ENCODE assay signal across 17 cellular contexts in genomic region chr7:147894271-147894670, GRCh38.
DNase-seq lines count a peak whose midpoint lies in the region; ATAC-seq and TF ChIP-seq lines count a peak whose summit lies in the region.
"Had no signal": no experiment of that assay in that cellular context is flagged by ENCODE, and none has a peak within 500 bp of the region (broad histone marks: within the 10 kb centered on the region; RNA-seq: fewer than 3 reads in every experiment).

No MANE protein-coding gene starts in this region.

- intact Hi-C loops in A673 (cut with micrococcal nuclease; ENCODE audit: unreplicated experiment) (no loop called here), testis (cut with DNase I; ENCODE audit: low total_unique reads) (no loop called here)

- H3K4me3 Mint-ChIP-seq in GM23338, result no peak overlapping the region
- H3K4me3 Mint-ChIP-seq in activated T-cell treated with anti-CD3 and anti-CD28 coated beads, Interleukin-2, amount 50 U/mL, for 24 hours, result no peak overlapping the region
- H3K4me3 Mint-ChIP-seq: activated CD4-positive, alpha-beta T cell treated with anti-CD3 and anti-CD28 coated beads, Interleukin-2, amount 10 ng/mL, durations not matched to agents 7 days and 5 days had no signal

- H3K4me3 ChIP-seq in A673 (ENCODE audit: low read depth, low read length, poor library complexity, severe bottlenecking) (no peak overlapping the region), GM23338 (no peak overlapping the region), SK-N-SH (ENCODE audit: low read depth in 2 of 2, low read length in 1 of 2) (no peak overlapping the region), testis (no peak overlapping the region)
- H3K4me3 ChIP-seq: GM23248 had no signal

- TF ChIP-seq CTCF in A673 (conservative IDR thresholded peaks at IDR 0.05; ENCODE audit: low read depth, low read length) (no peak), GM23338 (conservative IDR thresholded peaks at IDR 0.05; ENCODE audit: low read depth in 2 of 2) (no peak), SK-N-SH (IDR thresholded peaks at IDR 0.05) (peak; percentile 36), testis (IDR thresholded peaks at IDR 0.05) (no peak)

- DNase-seq in A673 (ENCODE audit: low spot score) (peak; percentile 3), GM23338 (ENCODE audit: low spot score) (peak; percentile 48), SK-N-SH (peak; percentile 53), kidney tubule cell (ENCODE audit: low spot score) (peak; percentile 59), CD1c-positive myeloid dendritic cell (ENCODE audit: extremely low spot score) (no peak), testis (no peak), NCI-H2081 (lab: John Stamatoyannopoulos, UW) (no peak)
- DNase-seq in activated T-cell treated with anti-CD3 and anti-CD28 coated beads, Interleukin-2, amount 50 U/mL, for 24 hours, result no peak
- DNase-seq: activated CD4-positive, alpha-beta T cell treated with anti-CD3 and anti-CD28 coated beads, Interleukin-2, amount 10 ng/mL, durations not matched to agents 7 days and 5 days; activated gamma-delta T cell; central memory CD4-positive, alpha-beta T cell; GM23248; NCI-H1417 treated with DMSO at 0.1 percent for 48 hours; NCI-H226; retina had no signal

- 21% methylated on average over 4 of the region's 4 CpGs for WGBS in SK-N-SH (ENCODE audit: low lambda C conversion rate)
- 53 to 58% methylated on average over 4 of the region's 4 CpGs for WGBS in testis, 2 donors

- H3K9me2 ChIP-seq in GM23338 (ENCODE audit: insufficient read depth), result no peaks in the 10 kb centered on the region
- no peaks in the 10 kb centered on the region; the same call in 1 of the 2 replicates for H3K9me2 ChIP-seq in SK-N-SH

- no peaks in the 10 kb centered on the region for H3K36me3 Mint-ChIP-seq in GM23338 (ENCODE audit: low read depth)
- H3K36me3 Mint-ChIP-seq in activated T-cell treated with anti-CD3 and anti-CD28 coated beads, Interleukin-2, amount 50 U/mL, for 24 hours (ENCODE audit: low read depth), result no peaks in the 10 kb centered on the region

- H3K79me2 ChIP-seq in GM23338 (replicated peaks; ENCODE audit: insufficient read depth), result no peaks in the 10 kb centered on the region
- no peaks in the 10 kb centered on the region for H3K79me2 ChIP-seq in SK-N-SH (ENCODE audit: insufficient read depth)

- H3K9me3 Mint-ChIP-seq in GM23338, result peaks cover 22% of the 10 kb centered on the region; the same call in 2 of the 3 replicates
- H3K9me3 Mint-ChIP-seq in activated T-cell treated with anti-CD3 and anti-CD28 coated beads, Interleukin-2, amount 50 U/mL, for 24 hours, result no peaks in the 10 kb centered on the region
- H3K9me3 Mint-ChIP-seq: activated CD4-positive, alpha-beta T cell treated with anti-CD3 and anti-CD28 coated beads, Interleukin-2, amount 10 ng/mL, durations not matched to agents 7 days and 5 days had no signal

- BruUV-seq in A673 (replicated peaks; lab: Mats Ljungman, UMichigan), result no TSS peak

- CTCF ChIA-PET in A673 (lab: Charles Lee), result no interaction called here
- CTCF ChIA-PET in SK-N-SH (lab: Yijun Ruan, JAX), result interaction anchor here (0.6 to 1.6 kb wide), 7 partner anchors 9 to 1132 kb away, joined by 3 to 5 read pairs (median 3); no protein-coding TSS in a partner anchor

- H3K27ac ChIP-seq in A673 (ENCODE audit: low read depth, low read length, poor library complexity, severe bottlenecking), result no peak overlapping the region
- H3K27ac ChIP-seq in GM23338 (ENCODE audit: low read depth), result no peak overlapping the region
- H3K27ac ChIP-seq in SK-N-SH (ENCODE audit: low read depth in 2 of 2, low read length in 1 of 2), result peak overlapping the region in 1 of 2 experiments; percentile 43; a peak in 2 of 4 replicates
- no peak overlapping the region for H3K27ac ChIP-seq in testis
- H3K27ac ChIP-seq: GM23248, RWPE1 had no signal

- peak; percentile 93 for ATAC-seq in GM23338
- ATAC-seq: left lobe of liver had no signal

- H3K4me1 ChIP-seq in A673 (ENCODE audit: insufficient read depth, low read length, poor library complexity, severe bottlenecking) (no peaks in the 10 kb centered on the region), GM23338 (ENCODE audit: insufficient read depth) (peaks cover 8% of the 10 kb centered on the region; the same call in 1 of the 2 replicates), SK-N-SH (ENCODE audit: control insufficient read depth in 1 of 2, insufficient read depth in 2 of 2, low read depth in 1 of 2, low read length in 1 of 2) (peaks cover 4 to 7% of the 10 kb centered on the region in 2 experiments; a peak in 3 of 4 replicates), testis (no peaks in the 10 kb centered on the region)

- TF ChIP-seq POLR2A in testis (IDR thresholded peaks at IDR 0.05), result no peak

- no peak overlapping the region for H3K9ac ChIP-seq in SK-N-SH
- H3K9ac ChIP-seq: GM23248 had no signal

- H3K27me3 Mint-ChIP-seq in GM23338 (ENCODE audit: insufficient read depth, low read depth, poor library complexity), result no peaks in the 10 kb centered on the region
- H3K27me3 Mint-ChIP-seq in activated T-cell treated with anti-CD3 and anti-CD28 coated beads, Interleukin-2, amount 50 U/mL, for 24 hours, result no peaks in the 10 kb centered on the region
- H3K27me3 Mint-ChIP-seq: activated CD4-positive, alpha-beta T cell treated with anti-CD3 and anti-CD28 coated beads, Interleukin-2, amount 10 ng/mL, durations not matched to agents 7 days and 5 days had no signal

- peak; percentile 45 for TF ChIP-seq RAD21 in SK-N-SH (IDR thresholded peaks at IDR 0.05; ENCODE audit: low read length)

- H3K9me3 ChIP-seq in A673 (ENCODE audit: low read depth, low read length, poor library complexity, severe bottlenecking) (no peaks in the 10 kb centered on the region), SK-N-SH (no peaks in the 10 kb centered on the region), testis (no peaks in the 10 kb centered on the region)

- peaks cover 18% of the 10 kb centered on the region for H3K4me1 Mint-ChIP-seq in GM23338
- no peaks in the 10 kb centered on the region for H3K4me1 Mint-ChIP-seq in activated T-cell treated with anti-CD3 and anti-CD28 coated beads, Interleukin-2, amount 50 U/mL, for 24 hours (ENCODE audit: low read depth)
- H3K4me1 Mint-ChIP-seq: activated CD4-positive, alpha-beta T cell treated with anti-CD3 and anti-CD28 coated beads, Interleukin-2, amount 10 ng/mL, durations not matched to agents 7 days and 5 days had no signal

- H4K20me1 ChIP-seq in GM23338 (replicated peaks; ENCODE audit: insufficient read depth) (no peaks in the 10 kb centered on the region), SK-N-SH (ENCODE audit: insufficient read depth) (no peaks in the 10 kb centered on the region)

- no peak overlapping the region for H3K27ac Mint-ChIP-seq in GM23338
- no peak overlapping the region for H3K27ac Mint-ChIP-seq in activated T-cell treated with anti-CD3 and anti-CD28 coated beads, Interleukin-2, amount 50 U/mL, for 24 hours
- H3K27ac Mint-ChIP-seq: activated CD4-positive, alpha-beta T cell treated with anti-CD3 and anti-CD28 coated beads, Interleukin-2, amount 10 ng/mL, durations not matched to agents 7 days and 5 days had no signal

- peak in 1 of 2 experiments; percentile 58; a peak in 2 of 4 replicates for TF ChIP-seq EP300 in SK-N-SH (IDR thresholded peaks at IDR 0.05; ENCODE audit: borderline replicate concordance in 1 of 2, low read depth in 1 of 2, low read length in 1 of 2)

- POLR2A ChIA-PET in A673 (lab: Charles Lee; ENCODE audit: low non-redundant PET) (no interaction called here), SK-N-SH (lab: Yijun Ruan, JAX) (interaction anchor here (0.7 kb wide), 1 partner anchor 146 kb away, joined by 3 read pairs; no protein-coding TSS in a partner anchor)

- H3F3A ChIP-seq in GM23338 (replicated peaks; ENCODE audit: low read depth) (no peaks in the 10 kb centered on the region), SK-N-SH (replicated peaks; ENCODE audit: insufficient read depth) (peaks cover 5% of the 10 kb centered on the region)

- H3K27me3 ChIP-seq in A673 (replicated peaks; ENCODE audit: insufficient read depth, low read depth, low read length, poor library complexity) (no peaks in the 10 kb centered on the region), GM23338 (ENCODE audit: insufficient read depth) (no peaks in the 10 kb centered on the region), SK-N-SH (ENCODE audit: insufficient read depth) (no peaks in the 10 kb centered on the region), testis (no peaks in the 10 kb centered on the region)

- H3K4me2 ChIP-seq in GM23338 (no peak overlapping the region), SK-N-SH (peak overlapping the region; percentile 25)

- H3K36me3 ChIP-seq in A673 (ENCODE audit: insufficient read depth, low read length, poor library complexity, severe bottlenecking) (no peaks in the 10 kb centered on the region), GM23338 (ENCODE audit: insufficient read depth) (no peaks in the 10 kb centered on the region), SK-N-SH (replicated peaks in 1 of 2; ENCODE audit: control insufficient read depth in 1 of 2, insufficient read depth in 2 of 2, low read length in 1 of 2) (no peaks in the 10 kb centered on the region), testis (ENCODE audit: low read depth, missing control alignments) (no peaks in the 10 kb centered on the region)

- no peak overlapping the region for H2AFZ ChIP-seq in GM23338
- H2AFZ ChIP-seq in SK-N-SH (ENCODE audit: low read depth), result peak overlapping the region; percentile 43; the same call in 1 of the 2 replicates
- H2AFZ ChIP-seq: GM23248 had no signal

TF ChIP-seq in GM23338, 12 proteins besides CTCF, POLR2A, EP300 and RAD21 (continues in another document):
- TF ChIP-seq ZNF114 (CRISPR knock-in tag; IDR thresholded peaks at IDR 0.05), result no peak
- TF ChIP-seq NANOG (IDR thresholded peaks at IDR 0.05; ENCODE audit: borderline replicate concordance), result no peak
- no peak for TF ChIP-seq EZH2phosphoT487 (IDR thresholded peaks at IDR 0.05; ENCODE audit: unreplicated experiment)
- no peak for TF ChIP-seq JUNB (IDR thresholded peaks at IDR 0.05; ENCODE audit: unreplicated experiment)

TF ChIP-seq in SK-N-SH, 30 proteins besides CTCF, POLR2A, EP300 and RAD21:
- TF ChIP-seq FOXM1 (IDR thresholded peaks at IDR 0.05; ENCODE audit: low read depth) (no peak), RCOR1 (IDR thresholded peaks at IDR 0.05; ENCODE audit: low read length) (peak; percentile 59; the same call in 1 of the 2 replicates), SMC3 (IDR thresholded peaks at IDR 0.05; ENCODE audit: low read depth, low read length) (no peak), RXRA (IDR thresholded peaks at IDR 0.05; ENCODE audit: borderline replicate concordance, low read depth) (no peak), GATA2 (CRISPR knock-in tag; IDR thresholded peaks at IDR 0.05) (peak; percentile 72), POLR2AphosphoS5 (IDR thresholded peaks at IDR 0.05; ENCODE audit: low read depth, low read length) (no peak), CHD2 (IDR thresholded peaks at IDR 0.05; ENCODE audit: low read length, partially characterized antibody) (peak; percentile 21), TCF12 (IDR thresholded peaks at IDR 0.05) (0 out of 2 replicates have a peak, but pooled peaks have one; percentile 10), FOSL2 (IDR thresholded peaks at IDR 0.05; ENCODE audit: borderline replicate concordance, low read depth) (no peak), JUND (IDR thresholded peaks at IDR 0.05) (peak; percentile 46)

Comparison
In these comparisons a context has a peak if more than half of its experiments do, and no peak if none do; other contexts are left out.
1. DNase-seq: peak in A673 (single experiment), GM23338 (single experiment), SK-N-SH (single experiment) and kidney tubule cell (single experiment); none in activated T-cell treated with anti-CD3 and anti-CD28 coated beads, Interleukin-2, amount 50 U/mL, for 24 hours (single experiment), CD1c-positive myeloid dendritic cell (single experiment), testis (single experiment) and NCI-H2081 (0 of 2).